In genomic region chr21:44911384-44912157, GRCh38 we compare ENCODE assay signal across 8 cellular contexts. TPM values are rescaled to one million over a fixed set of nuclear protein-coding genes. Genes with fewer than 3 reads are reported as not detected.
A peak's percentile ranks its signal among the peaks of the same experiment; 100 is the strongest.
DNase-seq lines count a peak whose midpoint lies in the region; ATAC-seq and TF ChIP-seq lines count a peak whose summit lies in the region.

No MANE protein-coding gene starts in this region.

- no peak for TF ChIP-seq CTCF in chondrocyte (IDR thresholded peaks at IDR 0.05)

- H3K9me3 Mint-ChIP-seq in chondrocyte (ENCODE audit: low read depth): no peaks in the 10 kb centered on the region

- H3K27ac Mint-ChIP-seq in chondrocyte (ENCODE audit: unreplicated experiment): no peak overlapping the region

- H3K9ac ChIP-seq in skeletal muscle satellite cell (ENCODE audit: low read depth, low read length): peak overlapping the region; percentile 0

- no peak overlapping the region for H3K4me2 ChIP-seq in skeletal muscle satellite cell (ENCODE audit: low read length)

- peaks cover 9% of the 10 kb centered on the region for H3K4me1 ChIP-seq in skeletal muscle satellite cell (ENCODE audit: control insufficient read depth, insufficient read depth, low read length)

- DNase-seq in DMS53 (lab: John Stamatoyannopoulos, UW): peak; percentile 44
- DNase-seq in DMS53 treated with DMSO at 0.1 percent for 48 hours (lab: John Stamatoyannopoulos, UW; ENCODE audit: unreplicated experiment): no peak
- DNase-seq in OCI-M1 (lab: John Stamatoyannopoulos, UW): peak; percentile 40
- DNase-seq in activated effector memory CD4-positive, alpha-beta T cell treated with Interleukin-2 at 50 U/mL for 16 hours: peak; percentile 56
- peak; percentile 90 for DNase-seq in cardiac septum (ENCODE audit: low spot score)
- DNase-seq in chondrocyte (ENCODE audit: low spot score): no peak

- H3K36me3 ChIP-seq in skeletal muscle satellite cell (ENCODE audit: insufficient read depth, low read length): no peaks in the 10 kb centered on the region

- H3K9me3 ChIP-seq in skeletal muscle satellite cell (replicated peaks; ENCODE audit: low read length): no peaks in the 10 kb centered on the region

- no peak overlapping the region for H3K4me3 Mint-ChIP-seq in chondrocyte (ENCODE audit: unreplicated experiment)

- no peaks in the 10 kb centered on the region for H3K36me3 Mint-ChIP-seq in chondrocyte (ENCODE audit: low read depth)

- peaks cover 40% of the 10 kb centered on the region for H3K27me3 Mint-ChIP-seq in chondrocyte (ENCODE audit: low read depth)

- peaks cover 16% of the 10 kb centered on the region for H3K4me1 Mint-ChIP-seq in chondrocyte (ENCODE audit: low read depth)

- intact Hi-C loops in cardiac septum (cut with DNase I): no loop called here

- no peak overlapping the region for H3K4me3 ChIP-seq in skeletal muscle satellite cell (ENCODE audit: low read length)

- H3K27me3 ChIP-seq in skeletal muscle satellite cell (ENCODE audit: control insufficient read depth, insufficient read depth, low read length): peaks cover 19% of the 10 kb centered on the region

- ATAC-seq in HG03469 (IDR thresholded peaks at IDR 0.05; ENCODE audit: unreplicated experiment): no peak

RNA-seq across cellular contexts. Expression of gene ITGB2, which starts 9.1 kb away (rescaled TPM):
- total RNA-seq in cardiac septum (11.5 TPM), chondrocyte (0.15 to 1.4 TPM (median 0.87 TPM) in 3 replicates)
- 1.7 TPM in 1 of 2 replicates, not detected in the other for total RNA-seq in skeletal muscle satellite cell (2012; rRNA removed)

RNA-seq across cellular contexts. Expression of gene SLX9, which starts 28.3 kb away (rescaled TPM):
- 35.8 TPM for total RNA-seq in cardiac septum
- total RNA-seq in skeletal muscle satellite cell (2012; rRNA removed): 18.1 and 25.6 TPM in 2 replicates
- 20.4 to 27.4 TPM (median 24.0 TPM) in 3 replicates for total RNA-seq in chondrocyte

RNA-seq across cellular contexts. Expression of gene PTTG1IP, which starts 38.1 kb away (rescaled TPM):
- 194 TPM for total RNA-seq in cardiac septum
- total RNA-seq in skeletal muscle satellite cell (2012; rRNA removed): 97.6 and 155 TPM in 2 replicates
- 225 to 333 TPM (median 329 TPM) in 3 replicates for total RNA-seq in chondrocyte

Comparison
In these comparisons a context has a peak if more than half of its experiments do, and no peak if none do; other contexts are left out.
1. DNase-seq: peak in DMS53 (single experiment), OCI-M1 (single experiment), activated effector memory CD4-positive, alpha-beta T cell treated with Interleukin-2 at 50 U/mL for 16 hours (single experiment) and cardiac septum (single experiment); none in DMS53 treated with DMSO at 0.1 percent for 48 hours (single experiment) and chondrocyte (single experiment).